Comparison of ENCODE assay signal across 30 cellular contexts in genomic region chr3:5035113-5035512, GRCh38.
"Had no signal": no experiment of that assay in that cellular context is flagged by ENCODE, and none has a peak within 500 bp of the region (broad histone marks: within the 10 kb centered on the region; RNA-seq: fewer than 3 reads in every experiment).

No MANE protein-coding gene starts in this region.

- H3K36me3 ChIP-seq: ascending aorta, cardiac muscle cell, colonic mucosa, esophagus squamous epithelium, heart right ventricle, left lung, lower lobe of right lung, thoracic aorta, uterus had no signal

- H3K4me3 Mint-ChIP-seq: activated CD8-positive, alpha-beta T cell treated with anti-CD3 and anti-CD28 coated beads for 36 hours; activated naive CD8-positive, alpha-beta T cell; activated T-cell treated with anti-CD3 and anti-CD28 coated beads, Interleukin-2, amount 50 U/mL, for 72 hours; brain; nephron; WTC11 had no signal

- H3K4me3 ChIP-seq: ascending aorta, cardiac muscle cell, colonic mucosa, esophagus squamous epithelium, heart right ventricle, left lung, lower lobe of right lung, thoracic aorta, uterus had no signal

- DNase-seq: activated CD4-positive, alpha-beta T cell treated with anti-CD3 and anti-CD28 coated beads, Interleukin-2, amount 50 U/mL, for 1 hour; activated CD8-positive, alpha-beta T cell treated with anti-CD3 and anti-CD28 coated beads for 36 hours; activated naive CD4-positive, alpha-beta T cell treated with Interleukin-2 at 50 U/mL for 16 hours; activated T-cell treated with anti-CD3 and anti-CD28 coated beads for 4 hours; activated T-cell treated with anti-CD3 and anti-CD28 coated beads, Interleukin-2, amount 50 U/mL, for 72 hours; cerebellar nuclear complex; colonic mucosa; effector CD8-positive, alpha-beta T cell; esophagus squamous epithelium; foreskin melanocyte; heart right ventricle; kidney glomerular epithelial cell; left lung; lower lobe of right lung; mesenchymal stem cell; posterior cingulate gyrus; right cardiac atrium; stimulated activated naive CD4-positive, alpha-beta T cell treated with Interleukin-2 at 50 U/mL for 16 hours; T-helper 2 cell; trophoblast cell; uterus had no signal

- H3K27me3 Mint-ChIP-seq: brain had no signal

- H3K9me3 ChIP-seq: ascending aorta, colonic mucosa, esophagus squamous epithelium, heart right ventricle, left lung, lower lobe of right lung, thoracic aorta, uterus had no signal

- ATAC-seq: activated CD8-positive, alpha-beta T cell treated with anti-CD3 and anti-CD28 coated beads for 36 hours; heart right ventricle; left lung; right cardiac atrium; WTC11 had no signal

- H3K4me1 Mint-ChIP-seq: brain, nephron, WTC11 had no signal

- H3K27ac ChIP-seq: ascending aorta, cardiac muscle cell, colonic mucosa, epithelial cell of prostate, esophagus squamous epithelium, heart right ventricle, left lung, thoracic aorta, uterus had no signal

- H3K36me3 Mint-ChIP-seq: activated naive CD8-positive, alpha-beta T cell; brain; WTC11 had no signal

- FAIRE-seq: endometrium had no signal

- H3K9me3 Mint-ChIP-seq: activated CD8-positive, alpha-beta T cell treated with anti-CD3 and anti-CD28 coated beads for 36 hours; activated T-cell treated with anti-CD3 and anti-CD28 coated beads, Interleukin-2, amount 50 U/mL, for 72 hours; nephron; WTC11 had no signal

- H3K27me3 ChIP-seq: ascending aorta, cardiac muscle cell, colonic mucosa, esophagus squamous epithelium, heart right ventricle, left lung, uterus had no signal

- H3K4me1 ChIP-seq: ascending aorta, colonic mucosa, esophagus squamous epithelium, uterus had no signal

- H3K27ac Mint-ChIP-seq: activated CD8-positive, alpha-beta T cell treated with anti-CD3 and anti-CD28 coated beads for 36 hours; activated naive CD8-positive, alpha-beta T cell; activated T-cell treated with anti-CD3 and anti-CD28 coated beads, Interleukin-2, amount 50 U/mL, for 72 hours; brain; nephron; WTC11 had no signal
